ENCODE assay signal across 28 cellular contexts in the genomic region with DNA sequence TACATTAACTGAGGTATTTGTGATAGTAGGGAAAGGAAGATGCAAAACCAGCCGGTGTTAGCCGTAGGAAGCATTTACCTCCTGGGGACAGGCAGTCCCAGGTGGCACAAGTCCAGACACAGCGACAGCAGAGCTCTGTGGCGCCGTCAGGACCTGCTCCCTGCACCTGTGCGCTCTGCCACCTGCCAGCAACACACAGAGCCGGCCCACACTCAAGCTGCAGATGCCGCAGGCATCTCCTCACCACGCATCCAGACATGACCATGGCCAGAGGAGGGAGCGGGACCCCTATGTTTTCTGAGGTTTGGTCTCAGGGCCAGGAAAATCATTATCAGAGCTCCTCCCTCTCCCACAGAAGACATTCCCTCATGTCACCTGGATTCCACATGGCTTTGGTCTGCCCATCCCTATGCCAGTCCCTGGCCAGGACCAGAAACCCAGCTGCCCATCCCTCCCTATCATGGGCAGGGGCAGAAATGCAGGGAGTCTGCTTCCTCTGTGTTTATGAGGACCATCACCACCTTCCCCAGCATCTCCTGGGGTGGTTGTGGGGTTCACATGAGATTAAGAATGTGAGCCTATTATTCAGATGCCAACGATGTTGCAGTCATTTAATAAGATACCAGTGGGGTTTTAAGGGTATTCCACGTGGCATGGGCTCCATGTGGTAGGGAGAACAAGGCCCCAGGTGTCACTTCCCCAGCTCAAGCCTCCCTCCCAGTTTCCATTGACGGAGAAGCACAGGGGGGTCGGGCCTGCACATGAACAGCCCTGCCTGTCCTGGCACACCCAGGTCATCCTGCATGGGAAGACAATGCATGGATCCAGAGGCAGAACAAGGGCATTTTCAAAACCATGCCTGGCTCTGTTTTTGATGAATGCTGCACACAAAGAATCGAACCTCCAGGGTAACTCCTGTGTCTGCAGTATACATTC.
DNase-seq lines count a peak whose midpoint lies in the region; ATAC-seq lines count a peak whose summit lies in the region.
"Had no signal": no experiment of that assay in that cellular context is flagged by ENCODE, and none has a peak within 500 bp of the region (broad histone marks: within the 10 kb centered on the region; RNA-seq: fewer than 3 reads in every experiment).

No MANE protein-coding gene starts in this region.

- no peak overlapping the region for H3K4me3 Mint-ChIP-seq in stimulated activated naive CD8-positive, alpha-beta T cell treated with anti-CD3 and anti-CD28 coated beads, Interleukin-15, amount 100 ng/mL, for 72 hours
- H3K4me3 Mint-ChIP-seq: activated CD4-positive, alpha-beta memory T cell treated with anti-CD3 and anti-CD28 coated beads, Interleukin-2, amount 10 ng/mL, durations not matched to agents 7 days and 5 days; activated T-helper 1 cell treated with anti-CD3 and anti-CD28 coated beads, Interleukin-12 subunit alpha, Interleukin-12 subunit beta, Interleukin-2, Interleukin-4 antibody, amounts not matched to agents 30 ng/mL and 10 ng/mL and 1 ng/mL, durations not matched to agents 14 hours and 24 hours and 36 hours; memory B cell; T-helper 2 cell treated with Interferon-gamma antibody and Interleukin-4, amounts not matched to agents 5 μg/mL and 100 μg/mL, for 36 hours had no signal

- peaks cover 0 to 19% of the 10 kb centered on the region in 2 donors for H3K9me3 Mint-ChIP-seq in stimulated activated naive CD8-positive, alpha-beta T cell treated with anti-CD3 and anti-CD28 coated beads, Interleukin-15, amount 100 ng/mL, for 72 hours

- ATAC-seq in stimulated activated naive CD8-positive, alpha-beta T cell treated with anti-CD3 and anti-CD28 coated beads, Interleukin-15, amount 100 ng/mL, for 72 hours, result no peak
- ATAC-seq in GM21367 (IDR thresholded peaks at IDR 0.05; ENCODE audit: unreplicated experiment), result no peak
- no peak for ATAC-seq in HG03460 (IDR thresholded peaks at IDR 0.05; ENCODE audit: unreplicated experiment)
- ATAC-seq: left cardiac atrium had no signal

- H3K4me1 Mint-ChIP-seq in stimulated activated naive CD8-positive, alpha-beta T cell treated with anti-CD3 and anti-CD28 coated beads, Interleukin-15, amount 100 ng/mL, for 72 hours, result no peaks in the 10 kb centered on the region
- H3K4me1 Mint-ChIP-seq: activated CD4-positive, alpha-beta memory T cell treated with anti-CD3 and anti-CD28 coated beads, Interleukin-2, amount 10 ng/mL, durations not matched to agents 7 days and 5 days; memory B cell had no signal

- H3K27me3 Mint-ChIP-seq in stimulated activated naive CD8-positive, alpha-beta T cell treated with anti-CD3 and anti-CD28 coated beads, Interleukin-15, amount 100 ng/mL, for 72 hours, result peaks cover 7% of the 10 kb centered on the region
- H3K27me3 Mint-ChIP-seq: activated CD4-positive, alpha-beta memory T cell treated with anti-CD3 and anti-CD28 coated beads, Interleukin-2, amount 10 ng/mL, durations not matched to agents 7 days and 5 days; memory B cell had no signal

- no peak overlapping the region for H3K27ac Mint-ChIP-seq in stimulated activated naive CD8-positive, alpha-beta T cell treated with anti-CD3 and anti-CD28 coated beads, Interleukin-15, amount 100 ng/mL, for 72 hours
- H3K27ac Mint-ChIP-seq: activated CD4-positive, alpha-beta memory T cell treated with anti-CD3 and anti-CD28 coated beads, Interleukin-2, amount 10 ng/mL, durations not matched to agents 7 days and 5 days; activated T-helper 1 cell treated with anti-CD3 and anti-CD28 coated beads, Interleukin-12 subunit alpha, Interleukin-12 subunit beta, Interleukin-2, Interleukin-4 antibody, amounts not matched to agents 30 ng/mL and 10 ng/mL and 1 ng/mL, durations not matched to agents 14 hours and 24 hours and 36 hours; memory B cell; T-helper 2 cell treated with Interferon-gamma antibody and Interleukin-4, amounts not matched to agents 5 μg/mL and 100 μg/mL, for 36 hours had no signal

- DNase-seq in NCI-H748 (lab: John Stamatoyannopoulos, UW; ENCODE audit: unreplicated experiment), result peak; percentile 6
- no peak for DNase-seq in NCI-H748 treated with DMSO at 0.1 percent for 48 hours (lab: John Stamatoyannopoulos, UW)
- DNase-seq in NCI-H510A treated with DMSO at 0.1 percent for 48 hours (lab: John Stamatoyannopoulos, UW), result peak; percentile 55
- DNase-seq in ecto neural progenitor cell (ENCODE audit: low spot score), result peak; percentile 29
- DNase-seq in ureter (ENCODE audit: low spot score), result peak; percentile 29
- DNase-seq in stimulated activated naive CD8-positive, alpha-beta T cell treated with anti-CD3 and anti-CD28 coated beads, Interleukin-15, amount 100 ng/mL, for 72 hours, result no peak
- DNase-seq: 8988T; activated CD4-positive, alpha-beta memory T cell treated with anti-CD3 and anti-CD28 coated beads, Interleukin-2, amount 10 ng/mL, durations not matched to agents 7 days and 5 days; activated CD4-positive, CD25-positive, alpha-beta regulatory T cell treated with anti-CD3 and anti-CD28 coated beads, Interleukin-2, amount 50 U/mL, for 72 hours; activated CD8-positive, alpha-beta memory T cell treated with anti-CD3 and anti-CD28 coated beads, Interleukin-2, amount 50 U/mL, for 4 hours; activated naive CD4-positive, alpha-beta T cell treated with anti-CD3 and anti-CD28 coated beads, Interleukin-2, amount 50 U/mL, for 16 hours; brain microvascular endothelial cell; DMS79 treated with DMSO at 0.1 percent for 48 hours; effector CD4-positive, alpha-beta T cell; GF-D8; KBM-7; left cardiac atrium; NCI-H1105; NCI-H524 treated with DMSO at 0.1 percent for 48 hours; Peyer's patch; SIG-M5; stimulated activated CD4-positive, alpha-beta T cell treated with anti-CD3 and anti-CD28 coated beads, Interleukin-1b, Interleukin-23, amount 100 ng/mL, for 48 hours; stimulated activated naive CD4-positive, alpha-beta T cell treated with Interleukin-2 at 50 U/mL for 16 hours had no signal

Comparison
In these comparisons a context has a peak if more than half of its experiments do, and no peak if none do; other contexts are left out.
1. DNase-seq: peak in NCI-H748 (single experiment), NCI-H510A treated with DMSO at 0.1 percent for 48 hours (single experiment), ecto neural progenitor cell (single experiment) and ureter (single experiment); none in NCI-H748 treated with DMSO at 0.1 percent for 48 hours (single experiment) and stimulated activated naive CD8-positive, alpha-beta T cell treated with anti-CD3 and anti-CD28 coated beads, Interleukin-15, amount 100 ng/mL, for 72 hours (0 of 2).